33 cellular contexts compared by ENCODE assay signal in the genomic region with DNA sequence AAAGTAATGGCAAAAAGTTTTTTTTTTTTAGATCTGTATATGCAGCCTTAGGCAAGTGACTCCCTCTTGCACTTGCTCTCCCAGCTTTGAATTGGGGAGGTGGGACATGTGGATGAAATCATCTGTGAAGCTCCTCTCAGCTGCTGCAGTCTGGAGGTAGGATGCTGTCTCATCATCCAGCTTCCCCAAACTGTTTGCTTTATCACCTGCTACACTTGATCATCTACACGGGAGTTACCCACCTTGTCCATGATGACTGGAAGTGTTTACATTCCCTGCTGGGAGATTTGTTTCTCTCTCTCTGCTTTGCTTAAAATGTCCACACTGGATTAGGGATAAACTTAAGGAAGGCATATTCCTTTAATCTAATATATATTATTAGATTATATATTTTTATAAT. TPM values are rescaled to one million over a fixed set of nuclear protein-coding genes. Genes with fewer than 3 reads are reported as not detected.
"Had no signal": no experiment of that assay in that cellular context is flagged by ENCODE, and none has a peak within 500 bp of the region (broad histone marks: within the 10 kb centered on the region; RNA-seq: fewer than 3 reads in every experiment).

No MANE protein-coding gene starts in this region.

- H3K9me3 ChIP-seq: SJCRH30 had no signal

- H3K27ac ChIP-seq: KMS-11, SJCRH30, SK-N-MC, WERI-Rb-1 had no signal

- H3K36me3 ChIP-seq: SJCRH30, WERI-Rb-1 had no signal

- H3K4me2 ChIP-seq: KMS-11 had no signal

- H3K4me1 ChIP-seq: SJCRH30 had no signal

- DNase-seq: activated CD4-positive, alpha-beta T cell treated with anti-CD3 and anti-CD28 coated beads, Interleukin-2, amount 10 ng/mL, durations not matched to agents 24 days and 14 days; activated CD4-positive, alpha-beta T cell treated with anti-CD3 and anti-CD28 coated beads, Interleukin-2, amount 50 U/mL, for 48 hours; activated CD8-positive, alpha-beta T cell treated with anti-CD3 and anti-CD28 coated beads, Interleukin-2, amount 10 ng/mL, durations not matched to agents 7 days and 5 days; activated gamma-delta T cell treated with Interleukin-2 at 50 U/mL for 16 hours; activated naive CD4-positive, alpha-beta T cell treated with anti-CD3 and anti-CD28 coated beads for 36 hours; activated naive CD8-positive, alpha-beta T cell treated with anti-CD3 and anti-CD28 coated beads, Interleukin-2, amount 50 U/mL, for 24 hours; activated T-cell treated with anti-CD3 and anti-CD28 coated beads, Interleukin-2, amount 50 U/mL, for 24 hours; anterior cingulate cortex; caudate nucleus; cerebellar nuclear complex; MM.1S; MV-4-11; NCI-H1092; NCI-H187 treated with DMSO at 0.1 percent for 48 hours; NCI-H2081; NCI-H2171 treated with DMSO at 0.1 percent for 48 hours; NCI-H2227 treated with DMSO at 0.1 percent for 48 hours; NCI-H524 treated with DMSO at 0.1 percent for 48 hours; NCI-H774; SHP77; SJCRH30; T1000; WERI-Rb-1 had no signal

- H3K4me3 ChIP-seq: SJCRH30, SK-N-MC had no signal

- ATAC-seq: activated CD8-positive, alpha-beta T cell treated with anti-CD3 and anti-CD28 coated beads, Interleukin-2, amount 10 ng/mL, durations not matched to agents 7 days and 5 days; activated naive CD8-positive, alpha-beta T cell treated with anti-CD3 and anti-CD28 coated beads, Interleukin-2, amount 50 U/mL, for 24 hours; Panc1 had no signal

- H3K27me3 ChIP-seq: SJCRH30 had no signal

RNA-seq across cellular contexts. Expression of a gene that starts 8.5 kb away (rescaled TPM):
- total RNA-seq: activated CD4-positive, alpha-beta T cell treated with anti-CD3 and anti-CD28 coated beads, Interleukin-2, amount 10 ng/mL, durations not matched to agents 24 days and 14 days; activated CD8-positive, alpha-beta T cell treated with anti-CD3 and anti-CD28 coated beads, Interleukin-2, amount 10 ng/mL, durations not matched to agents 7 days and 5 days; activated naive CD4-positive, alpha-beta T cell treated with anti-CD3 and anti-CD28 coated beads for 36 hours; activated T-helper 2 cell treated with anti-CD3 and anti-CD28 coated beads, Interferon-gamma antibody, Interleukin-2, Interleukin-4, amounts not matched to agents 10 μg/mL and 5 μg/mL and 100 μg/mL, durations not matched to agents 14 hours and 24 hours and 36 hours; bronchial epithelial cell; NCI-H460; RPMI7951; T-helper 1 cell treated with Interleukin-12 subunit alpha and Interleukin-12 subunit beta and Interleukin-4 antibody, amounts not matched to agents 30 ng/mL and 1 ng/mL, for 36 hours; T-helper 2 cell treated with Interferon-gamma antibody and Interleukin-4, amounts not matched to agents 100 ng/mL and 5 ng/mL, for 36 hours had no signal

RNA-seq across cellular contexts. Expression of a gene that starts 57.6 kb away (rescaled TPM):
- total RNA-seq: activated CD4-positive, alpha-beta T cell treated with anti-CD3 and anti-CD28 coated beads, Interleukin-2, amount 10 ng/mL, durations not matched to agents 24 days and 14 days; activated CD8-positive, alpha-beta T cell treated with anti-CD3 and anti-CD28 coated beads, Interleukin-2, amount 10 ng/mL, durations not matched to agents 7 days and 5 days; activated naive CD4-positive, alpha-beta T cell treated with anti-CD3 and anti-CD28 coated beads for 36 hours; activated T-helper 2 cell treated with anti-CD3 and anti-CD28 coated beads, Interferon-gamma antibody, Interleukin-2, Interleukin-4, amounts not matched to agents 10 μg/mL and 5 μg/mL and 100 μg/mL, durations not matched to agents 14 hours and 24 hours and 36 hours; bronchial epithelial cell; LHCN-M2; NCI-H460; RPMI7951; SJCRH30; T-helper 1 cell treated with Interleukin-12 subunit alpha and Interleukin-12 subunit beta and Interleukin-4 antibody, amounts not matched to agents 30 ng/mL and 1 ng/mL, for 36 hours; T-helper 2 cell treated with Interferon-gamma antibody and Interleukin-4, amounts not matched to agents 100 ng/mL and 5 ng/mL, for 36 hours had no signal
